9 cellular contexts compared by ENCODE assay signal in the genomic region with DNA sequence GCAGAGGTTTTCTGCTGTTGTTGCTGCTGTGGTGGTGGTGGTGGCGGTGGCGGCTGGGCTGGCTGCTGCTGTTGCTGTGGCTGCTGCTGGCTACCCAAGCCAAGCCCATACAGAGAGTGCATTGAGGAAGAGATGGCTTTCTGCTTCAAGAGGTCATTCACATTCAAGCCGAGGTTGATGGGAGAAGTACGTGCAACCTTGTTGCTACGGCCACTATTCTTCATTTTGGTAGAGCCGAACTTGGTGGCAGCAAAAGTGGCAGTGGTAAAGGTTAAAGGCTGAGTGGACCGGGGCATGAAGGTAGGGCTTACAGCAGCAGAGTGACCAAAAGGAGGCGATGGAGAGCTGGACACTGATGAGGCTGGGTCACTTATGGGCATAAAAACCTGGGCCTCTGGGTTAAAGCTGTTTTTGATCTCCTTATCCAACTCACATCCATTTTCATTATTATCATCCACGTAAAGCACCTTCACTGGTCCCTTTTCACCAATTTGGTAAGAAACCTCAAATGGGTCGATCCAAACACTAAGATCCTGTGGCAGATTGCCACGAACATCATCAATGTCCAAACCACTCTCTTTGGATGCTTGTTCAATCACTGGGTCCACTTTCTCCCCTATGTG. TPM values are rescaled to one million over a fixed set of nuclear protein-coding genes. Genes with fewer than 3 reads are reported as not detected.
DNase-seq lines count a peak whose midpoint lies in the region; TF ChIP-seq lines count a peak whose summit lies in the region.
"Had no signal": no experiment of that assay in that cellular context is flagged by ENCODE, and none has a peak within 500 bp of the region (broad histone marks: within the 10 kb centered on the region; RNA-seq: fewer than 3 reads in every experiment).

No MANE protein-coding gene starts in this region.

- H3K4me1 ChIP-seq in spleen = peaks cover 10 to 52% (median 42%) of the 10 kb centered on the region in 6 donors

- H3K4me3 Mint-ChIP-seq in immature natural killer cell = peak overlapping the region in 3 of 5 donors; percentile 36 to 100 (median 54)
- H3K4me3 Mint-ChIP-seq: dendritic cell treated with granulocyte-macrophage colony-stimulating factor and Interleukin-4, amounts not matched to agents 40 ng/mL and 50 ng/mL, for 4 days had no signal

- H3K4me1 Mint-ChIP-seq in immature natural killer cell = peaks cover 33 to 42% of the 10 kb centered on the region in 2 donors

- TF ChIP-seq CTCF in spleen (IDR thresholded peaks at IDR 0.05 in 8 of 11, conservative IDR thresholded peaks at IDR 0.05 in 3 of 11) = peak in 9 of 11 experiments; percentile 11 to 61 (median 45)

- no peak for TF ChIP-seq POLR2A in spleen (IDR thresholded peaks at IDR 0.05)

- intact Hi-C loops in spleen (cut with DNase I; ENCODE audit: low total_unique reads) = no loop called here

- peak overlapping the region in 3 of 8 donors; percentile 13 to 88 (median 81) for H3K4me3 ChIP-seq in spleen

- H3K36me3 ChIP-seq in spleen = peaks cover 0 to 31% (median 13%) of the 10 kb centered on the region in 6 donors

- H3K27ac Mint-ChIP-seq in immature natural killer cell = peak overlapping the region in 2 of 6 donors; percentile 98 to 99
- H3K27ac Mint-ChIP-seq: dendritic cell treated with granulocyte-macrophage colony-stimulating factor and Interleukin-4, amounts not matched to agents 40 ng/mL and 50 ng/mL, for 4 days had no signal

- H3K36me3 Mint-ChIP-seq in immature natural killer cell = peaks cover 0 to 18% (median 16%) of the 10 kb centered on the region in 3 donors

- no peaks in the 10 kb centered on the region for H3K27me3 ChIP-seq in spleen (replicated peaks in 1 of 7)

- no peaks in the 10 kb centered on the region for H3K9me3 Mint-ChIP-seq in immature natural killer cell
- H3K9me3 Mint-ChIP-seq: dendritic cell treated with granulocyte-macrophage colony-stimulating factor and Interleukin-4, amounts not matched to agents 40 ng/mL and 50 ng/mL, for 4 days had no signal

- H3K27me3 Mint-ChIP-seq in immature natural killer cell (ENCODE audit: low read depth in 3 of 3) = peaks cover 19 to 22% (median 19%) of the 10 kb centered on the region in 3 donors
- H3K27me3 Mint-ChIP-seq: dendritic cell treated with granulocyte-macrophage colony-stimulating factor and Interleukin-4, amounts not matched to agents 40 ng/mL and 50 ng/mL, for 4 days had no signal

- WGBS in spleen, 5 donors = 75 to 89% (median 84%) methylated on average over 9 to 11 of the region's 11 CpGs

- no peaks in the 10 kb centered on the region for H3K9me3 ChIP-seq in spleen

- DNase-seq in NCI-H2196 (lab: John Stamatoyannopoulos, UW; ENCODE audit: unreplicated experiment) (peak; percentile 44), NCI-H2196 treated with DMSO at 0.1 percent for 48 hours (lab: John Stamatoyannopoulos, UW; ENCODE audit: unreplicated experiment) (no peak), NCI-H146 (lab: John Stamatoyannopoulos, UW) (peak; percentile 31), immature natural killer cell (peak; percentile 19 to 43 (median 32)), spleen (no peak), GM19238 (ENCODE audit: insufficient read length, low spot score) (no peak)
- DNase-seq in activated CD4-positive, CD25-positive, alpha-beta regulatory T cell treated with anti-CD3 and anti-CD28 coated beads, Interleukin-2, amount 50 U/mL, for 72 hours = no peak

- H3K27ac ChIP-seq in angular gyrus (ENCODE audit: low read depth, low read length) (peak overlapping the region; percentile 69), spleen (peak overlapping the region in 4 of 8 donors; percentile 3 to 100 (median 24))

RNA-seq across cellular contexts. Expression of gene TOB1, which starts 2.8 kb away (rescaled TPM):
- polyA plus RNA-seq in immature natural killer cell = 10 to 100 TPM in 2 of 3 donors, 1 to 10 TPM in 1; 8.9 to 23.7 (median 10.3) TPM
- total RNA-seq in spleen = 10 to 100 TPM; 20.0 to 42.3 (median 26.3) TPM
- polyA plus RNA-seq in spleen = 1 to 10 TPM; 6.3 to 9.8 (median 9.4) TPM

RNA-seq across cellular contexts. Expression of gene WFIKKN2, which starts 27.9 kb away (rescaled TPM):
- polyA plus RNA-seq in immature natural killer cell (not detected), spleen (under 1 TPM; 0.02 to 0.06 (median 0.02) TPM)
- under 1 TPM in 3 of 7 donors, not detected in 4; 0.13 to 0.51 (median 0.26) TPM for total RNA-seq in spleen

Comparison
In these comparisons a context has a peak if more than half of its experiments do, and no peak if none do; other contexts are left out.
1. DNase-seq: peak in NCI-H2196 (single experiment), NCI-H146 (single experiment) and immature natural killer cell (3 of 3); none in NCI-H2196 treated with DMSO at 0.1 percent for 48 hours (single experiment), spleen (single experiment), GM19238 (single experiment) and activated CD4-positive, CD25-positive, alpha-beta regulatory T cell treated with anti-CD3 and anti-CD28 coated beads, Interleukin-2, amount 50 U/mL, for 72 hours (single experiment).